ENCODE assay signal across 9 cellular contexts in genomic region chr19:13959962-13960862, GRCh38. TPM values are rescaled to one million over a fixed set of nuclear protein-coding genes. Genes with fewer than 3 reads are reported as not detected.
DNase-seq lines count a peak whose midpoint lies in the region; ATAC-seq, FAIRE-seq and TF ChIP-seq lines count a peak whose summit lies in the region.
"Had no signal": no experiment of that assay in that cellular context is flagged by ENCODE, and none has a peak within 500 bp of the region (broad histone marks: within the 10 kb centered on the region; RNA-seq: fewer than 3 reads in every experiment).

No MANE protein-coding gene starts in this region.

- no peak overlapping the region for H3K9ac ChIP-seq in mammary epithelial cell (ENCODE audit: insufficient read depth, low read length)

- in situ Hi-C loops in mammary epithelial cell (cut with MboI; ENCODE audit: low sequenced_read_pairs in 2 of 2) = no loop called here

- POLR2A ChIA-PET in MCF 10A (lab: Yijun Ruan, JAX) (no interaction called here), T-cell (lab: Charles Lee) (no interaction called here)

- H3K4me3 ChIP-seq in mammary epithelial cell (replicated peaks in 1 of 3; ENCODE audit: insufficient read depth in 1 of 3, low read depth in 2 of 3, low read length in 3 of 3) (no peak overlapping the region), fibroblast of villous mesenchyme (ENCODE audit: low read depth, low read length) (no peak overlapping the region), lower leg skin (ENCODE audit: low read depth, poor library complexity, severe bottlenecking) (no peak overlapping the region)

- no peak for TF ChIP-seq POLR2A in lower leg skin (IDR thresholded peaks at IDR 0.05)

- H4K20me1 ChIP-seq in mammary epithelial cell (ENCODE audit: insufficient read depth, low read length) = no peaks in the 10 kb centered on the region

- ATAC-seq in T-cell (replicated peaks in 1 of 4) (peak; percentile 21 to 60 (median 40)), HG02885 (IDR thresholded peaks at IDR 0.05; ENCODE audit: poor library complexity, unreplicated experiment) (no peak)
- peak in 1 of 2 donors; percentile 60 for ATAC-seq in stimulated activated naive B cell treated with anti-CD40 and anti-IgM and Interleukin-4, amounts not matched to agents 10 μg/mL and 1 μg/mL and 100 μg/mL, for 72 hours (replicated peaks)

- intact Hi-C loops in MCF 10A (cut with micrococcal nuclease) (no loop called here), mammary epithelial cell (cut with micrococcal nuclease) (no loop called here), lower leg skin (cut with DNase I; ENCODE audit: low total_unique reads) (loop anchor here (10.0 kb wide), 2 partner anchors 95 to 1135 kb away; no protein-coding TSS in a partner anchor)

- CTCF ChIA-PET in MCF 10A (lab: Yijun Ruan, JAX) (interaction anchor here (0.6 to 1.3 kb wide), 6 partner anchors 10 to 119 kb away, joined by 3 to 5 read pairs (median 4); no protein-coding TSS in a partner anchor), mammary epithelial cell (lab: Charles Lee; ENCODE audit: low non-redundant PET) (no interaction called here), T-cell (lab: Charles Lee) (interaction anchor here (0.6 to 0.7 kb wide), 2 partner anchors 42 to 170 kb away, joined by 3 read pairs; no protein-coding TSS in a partner anchor)

- H3K27me3 ChIP-seq in mammary epithelial cell (ENCODE audit: insufficient read depth, low read length) = no peaks in the 10 kb centered on the region

- peaks cover 4% of the 10 kb centered on the region for H3K36me3 ChIP-seq in mammary epithelial cell (ENCODE audit: insufficient read depth, low read length)

- H3K9me3 Mint-ChIP-seq in MCF 10A (ENCODE audit: unreplicated experiment) (no peaks in the 10 kb centered on the region), T-cell (no peaks in the 10 kb centered on the region)
- H3K9me3 Mint-ChIP-seq in stimulated activated naive B cell treated with anti-CD40 and anti-IgM and Interleukin-4, amounts not matched to agents 10 μg/mL and 1 μg/mL and 100 μg/mL, for 72 hours = no peaks in the 10 kb centered on the region

- H3K4me1 Mint-ChIP-seq in MCF 10A (ENCODE audit: insufficient read depth, unreplicated experiment) = no peaks in the 10 kb centered on the region
- peaks cover 0 to 4% (median 0%) of the 10 kb centered on the region in 3 donors for H3K4me1 Mint-ChIP-seq in T-cell
- H3K4me1 Mint-ChIP-seq in stimulated activated naive B cell treated with anti-CD40 and anti-IgM and Interleukin-4, amounts not matched to agents 10 μg/mL and 1 μg/mL and 100 μg/mL, for 72 hours = no peaks in the 10 kb centered on the region

- no peaks in the 10 kb centered on the region for H3K4me1 ChIP-seq in mammary epithelial cell (ENCODE audit: insufficient read depth, low read length)
- H3K4me1 ChIP-seq: Caco-2 had no signal

- TF ChIP-seq CTCF in MCF 10A (IDR thresholded peaks at IDR 0.05; ENCODE audit: unreplicated experiment) (peak; percentile 11), mammary epithelial cell (conservative IDR thresholded peaks at IDR 0.05 in 1 of 2, IDR thresholded peaks at IDR 0.05 in 1 of 2; ENCODE audit: extremely low read depth in 1 of 2, insufficient read depth in 1 of 2, low read depth in 1 of 2, low read length in 2 of 2) (peak in 1 of 2 donors; percentile 26), fibroblast of villous mesenchyme (IDR thresholded peaks at IDR 0.05; ENCODE audit: insufficient read depth, low read depth, low read length) (peak; percentile 36), lower leg skin (IDR thresholded peaks at IDR 0.05) (no peak)

- H3K9me3 ChIP-seq in mammary epithelial cell (replicated peaks; ENCODE audit: insufficient read depth, low read length) = no peaks in the 10 kb centered on the region
- H3K9me3 ChIP-seq: Caco-2 had no signal

- no peak for FAIRE-seq in urothelium cell line (lab: Jason Lieb, UNC)

- no peak overlapping the region for H2AFZ ChIP-seq in mammary epithelial cell (ENCODE audit: low read depth, low read length)

- no peak overlapping the region for H3K27ac ChIP-seq in mammary epithelial cell (ENCODE audit: insufficient read depth, low read depth, low read length)

- no peak for DNase-seq in MCF 10A (ENCODE audit: unreplicated experiment)
- no peak for DNase-seq in mammary epithelial cell
- DNase-seq in T-cell = peak in 7 of 34 experiments; percentile 22 to 47 (median 30)
- no peak for DNase-seq in fibroblast of villous mesenchyme (ENCODE audit: low read depth)
- no peak for DNase-seq in stimulated activated naive B cell treated with anti-CD40 and anti-IgM and Interleukin-4, amounts not matched to agents 10 μg/mL and 1 μg/mL and 100 μg/mL, for 72 hours
- DNase-seq in lower leg skin (ENCODE audit: low spot score in 2 of 2) = no peak
- no peak for DNase-seq in urothelium cell line (ENCODE audit: low spot score)

- dilution Hi-C loops in mammary epithelial cell (cut with HindIII; ENCODE audit: low sequenced_read_pairs) = no loop called here

- H3K27ac Mint-ChIP-seq in MCF 10A (ENCODE audit: low read depth, unreplicated experiment) = no peak overlapping the region
- H3K27ac Mint-ChIP-seq in T-cell = no peak overlapping the region
- H3K27ac Mint-ChIP-seq in stimulated activated naive B cell treated with anti-CD40 and anti-IgM and Interleukin-4, amounts not matched to agents 10 μg/mL and 1 μg/mL and 100 μg/mL, for 72 hours = peak overlapping the region; percentile 63

- H3K4me3 Mint-ChIP-seq in MCF 10A (ENCODE audit: unreplicated experiment) (no peak overlapping the region), T-cell (no peak overlapping the region)
- H3K4me3 Mint-ChIP-seq in stimulated activated naive B cell treated with anti-CD40 and anti-IgM and Interleukin-4, amounts not matched to agents 10 μg/mL and 1 μg/mL and 100 μg/mL, for 72 hours = no peak overlapping the region

- no peak overlapping the region for H3K4me2 ChIP-seq in mammary epithelial cell (ENCODE audit: insufficient read depth, low read depth, low read length)

- H3K27me3 Mint-ChIP-seq in MCF 10A (ENCODE audit: insufficient read depth, unreplicated experiment) (no peaks in the 10 kb centered on the region), T-cell (no peaks in the 10 kb centered on the region)
- H3K27me3 Mint-ChIP-seq in stimulated activated naive B cell treated with anti-CD40 and anti-IgM and Interleukin-4, amounts not matched to agents 10 μg/mL and 1 μg/mL and 100 μg/mL, for 72 hours = no peaks in the 10 kb centered on the region

- H3K79me2 ChIP-seq in mammary epithelial cell (ENCODE audit: insufficient read depth, low read length) = peaks cover 17% of the 10 kb centered on the region

- 86% methylated on average over 23 of the region's 27 CpGs for WGBS in mammary epithelial cell (ENCODE audit: low coverage, missing lambda C conversion rate)
- WGBS in lower leg skin, 2 donors = 87 to 91% methylated on average over 21 to 27 of the region's 27 CpGs

- H3K36me3 Mint-ChIP-seq in MCF 10A (ENCODE audit: insufficient read depth, unreplicated experiment) = peaks cover 55% of the 10 kb centered on the region
- peaks cover 31% of the 10 kb centered on the region for H3K36me3 Mint-ChIP-seq in T-cell
- peaks cover 26 to 42% of the 10 kb centered on the region in 2 donors for H3K36me3 Mint-ChIP-seq in stimulated activated naive B cell treated with anti-CD40 and anti-IgM and Interleukin-4, amounts not matched to agents 10 μg/mL and 1 μg/mL and 100 μg/mL, for 72 hours

- BruUV-seq in MCF 10A (replicated peaks; lab: Mats Ljungman, UMichigan) (TSS peak; percentile 20), mammary epithelial cell (replicated peaks; lab: Mats Ljungman, UMichigan) (no TSS peak)

RNA-seq across cellular contexts. Expression of gene DCAF15, which starts 7.9 kb away (rescaled TPM):
- total RNA-seq in MCF 10A (2022) (17.6 and 19.3 TPM in 2 replicates), mammary epithelial cell (10 to 100 TPM; 15.2 to 31.3 TPM), T-cell (100 to 1,000 TPM in 3 of 5 donors, 10 to 100 TPM in 2; 67.3 to 118 (median 110) TPM), fibroblast of villous mesenchyme (13.4 and 13.9 TPM in 2 replicates), lower leg skin (10 to 100 TPM; 31.8 to 51.7 (median 43.0) TPM)
- polyA plus RNA-seq in mammary epithelial cell = 34.4 TPM
- polyA minus RNA-seq in mammary epithelial cell = 12.9 TPM

RNA-seq across cellular contexts. Expression of gene PODNL1, which starts 22.0 kb away (rescaled TPM):
- total RNA-seq in MCF 10A (2022) (0.25 and 0.51 TPM in 2 replicates), mammary epithelial cell (1 to 10 TPM; 3.8 to 7.1 TPM), T-cell (under 1 TPM in 1 of 5 donors, not detected in 4; 0.09 TPM), fibroblast of villous mesenchyme (2.6 TPM in 2 replicates), lower leg skin (1 to 10 TPM; 5.2 to 8.2 (median 6.4) TPM)
- polyA plus RNA-seq in mammary epithelial cell = 3.6 TPM
- not detected for polyA minus RNA-seq in mammary epithelial cell
- total RNA-seq: Caco-2 had no signal

RNA-seq across cellular contexts. Expression of gene RFX1, which starts 45.9 kb away (rescaled TPM):
- 16.8 and 17.7 TPM in 2 replicates for total RNA-seq in MCF 10A (2022)
- total RNA-seq in mammary epithelial cell = 10 to 100 TPM in 1 of 2 donors, 1 to 10 TPM in 1; 2.7 to 12.0 TPM
- 1.2 TPM for polyA plus RNA-seq in mammary epithelial cell
- 3.8 TPM for polyA minus RNA-seq in mammary epithelial cell
- 10 to 100 TPM; 18.4 to 27.1 (median 23.1) TPM for total RNA-seq in T-cell
- total RNA-seq in fibroblast of villous mesenchyme = 2.3 and 2.6 TPM in 2 replicates
- 1 to 10 TPM; 4.5 to 9.2 (median 6.1) TPM for total RNA-seq in lower leg skin

RNA-seq across cellular contexts. Expression of gene CC2D1A, which starts 54.2 kb away (rescaled TPM):
- total RNA-seq in MCF 10A (2022) = 36.7 and 37.1 TPM in 2 replicates
- total RNA-seq in mammary epithelial cell = 10 to 100 TPM; 31.7 to 58.8 TPM
- 21.0 TPM for polyA plus RNA-seq in mammary epithelial cell
- 16.1 TPM for polyA minus RNA-seq in mammary epithelial cell
- 10 to 100 TPM; 25.9 to 41.3 (median 37.4) TPM for total RNA-seq in T-cell
- total RNA-seq in fibroblast of villous mesenchyme = 18.6 and 22.9 TPM in 2 replicates
- total RNA-seq in lower leg skin = 100 to 1,000 TPM in 1 of 4 donors, 10 to 100 TPM in 3; 48.9 to 104 (median 54.8) TPM

RNA-seq across cellular contexts. Expression of gene BRME1, which starts 54.3 kb away (rescaled TPM):
- 0.75 and 1.8 TPM in 2 replicates for total RNA-seq in MCF 10A (2022)
- 1 to 10 TPM; 1.0 to 3.8 TPM for total RNA-seq in mammary epithelial cell
- polyA plus RNA-seq in mammary epithelial cell = 2.2 TPM
- polyA minus RNA-seq in mammary epithelial cell = 1.0 TPM
- 1 to 10 TPM; 1.3 to 3.6 (median 1.7) TPM for total RNA-seq in T-cell
- 0.32 and 0.43 TPM in 2 replicates for total RNA-seq in fibroblast of villous mesenchyme
- total RNA-seq in lower leg skin = 10 to 100 TPM in 1 of 4 donors, 1 to 10 TPM in 3; 2.3 to 11.8 (median 5.7) TPM

Comparison
In these comparisons a context has a peak if more than half of its experiments do, and no peak if none do; other contexts are left out.
1. CTCF ChIP-seq: peak in MCF 10A (single experiment) and fibroblast of villous mesenchyme (single experiment); none in lower leg skin (0 of 3).